Comparison of ENCODE assay signal across 1 cellular context in genomic region chr2:100818003-100818605, GRCh38.
TF ChIP-seq lines count a peak whose summit lies in the region.

No MANE protein-coding gene starts in this region.

TF ChIP-seq in H1, 55 proteins besides CTCF, POLR2A, EP300 and RAD21 (continued from another document):
- no peak for TF ChIP-seq USF2 (IDR thresholded peaks at IDR 0.05; ENCODE audit: low read length)
- no peak for TF ChIP-seq TCF12 (IDR thresholded peaks at IDR 0.05; ENCODE audit: low read depth, low read length)
- TF ChIP-seq EZH2 (IDR thresholded peaks at IDR 0.05; ENCODE audit: low read depth, low read length, severe bottlenecking), result peak; percentile 25
